Comparison of ENCODE assay signal across 18 cellular contexts in the genomic region with DNA sequence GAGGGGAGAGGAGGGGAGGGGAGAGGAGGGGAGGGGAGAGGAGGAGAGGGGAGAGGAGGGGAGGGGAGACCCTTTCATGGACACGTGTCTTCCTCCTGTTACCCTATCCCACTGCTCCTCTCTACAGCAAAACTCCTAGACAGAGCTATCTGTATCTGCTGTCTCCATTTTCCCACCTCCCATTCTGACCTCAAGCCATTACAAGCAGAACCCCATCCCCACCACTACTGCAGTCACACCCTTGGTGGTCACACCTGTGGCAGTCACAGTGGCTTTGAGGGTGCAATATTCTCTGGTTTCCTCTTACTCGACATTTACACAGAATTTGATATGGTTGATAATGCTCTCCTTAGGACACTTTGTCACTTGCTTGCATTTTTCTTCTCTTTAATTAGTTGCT. TPM values are rescaled to one million over a fixed set of nuclear protein-coding genes. Genes with fewer than 3 reads are reported as not detected.
DNase-seq lines count a peak whose midpoint lies in the region; ATAC-seq and TF ChIP-seq lines count a peak whose summit lies in the region.
"Had no signal": no experiment of that assay in that cellular context is flagged by ENCODE, and none has a peak within 500 bp of the region (broad histone marks: within the 10 kb centered on the region; RNA-seq: fewer than 3 reads in every experiment).

No MANE protein-coding gene starts in this region.

- H3K9me3 Mint-ChIP-seq in CD4-positive, CD25-positive, alpha-beta regulatory T cell = peaks cover 0 to 2% (median 0%) of the 10 kb centered on the region in 7 donors
- H3K9me3 Mint-ChIP-seq in WTC11 = no peaks in the 10 kb centered on the region
- no peaks in the 10 kb centered on the region for H3K9me3 Mint-ChIP-seq in naive thymus-derived CD4-positive, alpha-beta T cell

- intact Hi-C loops in naive thymus-derived CD4-positive, alpha-beta T cell (cut with micrococcal nuclease) = loop anchor here in 1 of 2 donors (10.0 kb wide), 1 partner anchor 462 kb away; a partner anchor contains a TSS
- intact Hi-C loops in OCI-LY7 (cut with micrococcal nuclease; ENCODE audit: unreplicated experiment) = no loop called here

- H3K4me3 Mint-ChIP-seq in CD4-positive, CD25-positive, alpha-beta regulatory T cell = peak overlapping the region in 3 of 4 donors; percentile 10 to 60 (median 11)
- H3K4me3 Mint-ChIP-seq in WTC11 = no peak overlapping the region
- H3K4me3 Mint-ChIP-seq in naive thymus-derived CD4-positive, alpha-beta T cell = peak overlapping the region in 5 of 10 donors; percentile 37 to 68 (median 52)

- H3K4me1 ChIP-seq in CD4-positive, CD25-positive, alpha-beta regulatory T cell (ENCODE audit: control insufficient read depth, insufficient read depth, low read length, poor library complexity, severe bottlenecking) = peaks cover 46% of the 10 kb centered on the region
- peaks cover 77% of the 10 kb centered on the region for H3K4me1 ChIP-seq in DND-41 (ENCODE audit: insufficient read depth, low read length)
- peaks cover 35 to 43% of the 10 kb centered on the region in 2 donors for H3K4me1 ChIP-seq in naive thymus-derived CD4-positive, alpha-beta T cell (ENCODE audit: control insufficient read depth in 2 of 2, insufficient read depth in 2 of 2, low read length in 2 of 2)
- peaks cover 35% of the 10 kb centered on the region for H3K4me1 ChIP-seq in OCI-LY7 (ENCODE audit: insufficient read depth, low read length, poor library complexity, severe bottlenecking)

- H3K9me3 ChIP-seq in CD4-positive, CD25-positive, alpha-beta regulatory T cell (ENCODE audit: control insufficient read depth in 2 of 2, low read length in 2 of 2) = no peaks in the 10 kb centered on the region
- H3K9me3 ChIP-seq in DND-41 (ENCODE audit: insufficient read depth, low read length, severe bottlenecking) = no peaks in the 10 kb centered on the region
- H3K9me3 ChIP-seq in naive thymus-derived CD4-positive, alpha-beta T cell (ENCODE audit: control insufficient read depth in 2 of 3, low read length in 3 of 3) = no peaks in the 10 kb centered on the region
- no peaks in the 10 kb centered on the region for H3K9me3 ChIP-seq in OCI-LY7 (ENCODE audit: low read length)
- H3K9me3 ChIP-seq: body of pancreas, gastroesophageal sphincter, left lung, suprapubic skin had no signal

- BruUV-seq in OCI-LY7 (replicated peaks; lab: Mats Ljungman, UMichigan) = no TSS peak

- peak overlapping the region; percentile 71 for H3K4me2 ChIP-seq in DND-41 (ENCODE audit: insufficient read depth, low read length)
- no peak overlapping the region for H3K4me2 ChIP-seq in OCI-LY7 (ENCODE audit: low read length)

- H2AFZ ChIP-seq in DND-41 (ENCODE audit: low read depth, low read length) (peak overlapping the region; percentile 21), OCI-LY7 (ENCODE audit: low read length) (no peak overlapping the region)

- H3K27me3 ChIP-seq in CD4-positive, CD25-positive, alpha-beta regulatory T cell (ENCODE audit: control insufficient read depth, insufficient read depth, low read length) = no peaks in the 10 kb centered on the region
- H3K27me3 ChIP-seq in DND-41 (ENCODE audit: insufficient read depth, low read length, poor library complexity) = no peaks in the 10 kb centered on the region
- H3K27me3 ChIP-seq in naive thymus-derived CD4-positive, alpha-beta T cell (ENCODE audit: control insufficient read depth in 2 of 2, insufficient read depth in 2 of 2, low read length in 2 of 2) = no peaks in the 10 kb centered on the region
- H3K27me3 ChIP-seq: body of pancreas, gastroesophageal sphincter, left lung, suprapubic skin had no signal

- no peaks in the 10 kb centered on the region for H3K27me3 Mint-ChIP-seq in CD4-positive, CD25-positive, alpha-beta regulatory T cell
- no peaks in the 10 kb centered on the region for H3K27me3 Mint-ChIP-seq in WTC11 (ENCODE audit: low read depth)
- H3K27me3 Mint-ChIP-seq in naive thymus-derived CD4-positive, alpha-beta T cell = no peaks in the 10 kb centered on the region

- no peaks in the 10 kb centered on the region for H3K9me2 ChIP-seq in OCI-LY7 (ENCODE audit: insufficient read depth, low read length)

- POLR2A ChIA-PET in WTC11 (lab: Charles Lee) (interaction anchor here (1.4 kb wide), 1 partner anchor 8 kb away, joined by 5 read pairs; no protein-coding TSS in a partner anchor), OCI-LY7 (lab: Charles Lee) (no interaction called here)
- POLR2A ChIA-PET in naive thymus-derived CD4-positive, alpha-beta T cell (lab: Charles Lee) = interaction anchor here (0.7 to 5.4 kb wide), 3 partner anchors 9 to 65 kb away, joined by 3 to 64 read pairs (median 3); no protein-coding TSS in a partner anchor

- peak overlapping the region; percentile 32 for H3K4me3 ChIP-seq in CD4-positive, CD25-positive, alpha-beta regulatory T cell (ENCODE audit: low read depth, low read length)
- peak overlapping the region in 1 of 2 experiments; percentile 47; a peak in 1 of 4 replicates for H3K4me3 ChIP-seq in DND-41 (ENCODE audit: low read depth in 1 of 2, low read length in 2 of 2)
- no peak overlapping the region for H3K4me3 ChIP-seq in naive thymus-derived CD4-positive, alpha-beta T cell (ENCODE audit: low read length)
- no peak overlapping the region for H3K4me3 ChIP-seq in OCI-LY7 (ENCODE audit: low read depth, low read length, poor library complexity, severe bottlenecking)
- H3K4me3 ChIP-seq: body of pancreas, gastroesophageal sphincter, left lung, suprapubic skin had no signal

- no peak overlapping the region for H3K27ac ChIP-seq in CD4-positive, CD25-positive, alpha-beta regulatory T cell (ENCODE audit: insufficient read depth, low read length, poor library complexity, severe bottlenecking)
- H3K27ac ChIP-seq in DND-41 (ENCODE audit: low read length) (peak overlapping the region; percentile 71), OCI-LY7 (ENCODE audit: low read depth, low read length, poor library complexity, severe bottlenecking) (no peak overlapping the region)
- no peak overlapping the region for H3K27ac ChIP-seq in naive thymus-derived CD4-positive, alpha-beta T cell (ENCODE audit: low read depth, low read length)
- H3K27ac ChIP-seq: body of pancreas, epithelial cell of prostate, gastroesophageal sphincter, left lung, suprapubic skin had no signal

- H4K20me1 ChIP-seq in DND-41 (ENCODE audit: insufficient read depth, low read length) = no peaks in the 10 kb centered on the region
- H4K20me1 ChIP-seq in OCI-LY7 (ENCODE audit: insufficient read depth, low read length) = no peaks in the 10 kb centered on the region

- H3K9ac ChIP-seq in DND-41 (ENCODE audit: low read depth, low read length) = peak overlapping the region; percentile 28

- H3K4me1 Mint-ChIP-seq in CD4-positive, CD25-positive, alpha-beta regulatory T cell = peaks cover 10 to 44% (median 23%) of the 10 kb centered on the region in 4 donors
- peaks cover 16% of the 10 kb centered on the region for H3K4me1 Mint-ChIP-seq in WTC11
- H3K4me1 Mint-ChIP-seq in naive thymus-derived CD4-positive, alpha-beta T cell = peaks cover 15 to 52% (median 31%) of the 10 kb centered on the region in 7 donors

- no peak for ATAC-seq in CD4-positive, CD25-positive, alpha-beta regulatory T cell (ENCODE audit: low read depth in 2 of 2)
- ATAC-seq in DND-41 (ENCODE audit: insufficient read depth, low read depth) (peak; percentile 63), WTC11 (no peak; the same call in 1 of the 2 replicates)
- no peak for ATAC-seq in naive thymus-derived CD4-positive, alpha-beta T cell
- ATAC-seq: body of pancreas, gastroesophageal sphincter, left lung, sciatic nerve had no signal

- peaks cover 17% of the 10 kb centered on the region for H3K79me2 ChIP-seq in DND-41 (ENCODE audit: insufficient read depth, low read length)
- no peaks in the 10 kb centered on the region for H3K79me2 ChIP-seq in OCI-LY7 (ENCODE audit: insufficient read depth, low read depth, low read length)

- peak overlapping the region; percentile 11 to 72 (median 68) for H3K27ac Mint-ChIP-seq in CD4-positive, CD25-positive, alpha-beta regulatory T cell
- H3K27ac Mint-ChIP-seq in WTC11 = peak overlapping the region; percentile 1; the same call in 1 of the 2 replicates
- H3K27ac Mint-ChIP-seq in naive thymus-derived CD4-positive, alpha-beta T cell = peak overlapping the region; percentile 21 to 86 (median 59)

- TF ChIP-seq CTCF in DND-41 (IDR thresholded peaks at IDR 0.05; ENCODE audit: borderline replicate concordance, extremely low read depth, low read length, poor library complexity, severe bottlenecking) = no peak
- no peak for TF ChIP-seq CTCF in WTC11 (IDR thresholded peaks at IDR 0.05)
- no peak for TF ChIP-seq CTCF in OCI-LY7 (conservative IDR thresholded peaks at IDR 0.05; ENCODE audit: low read length)

- DNase-seq in CD4-positive, CD25-positive, alpha-beta regulatory T cell = peak in 1 of 3 donors; percentile 72
- DNase-seq in DND-41 = peak; percentile 83
- DNase-seq in WTC11 (ENCODE audit: low spot score) = no peak
- DNase-seq in naive thymus-derived CD4-positive, alpha-beta T cell = no peak
- no peak for DNase-seq in T1000 (lab: John Stamatoyannopoulos, UW)
- no peak for DNase-seq in mucosa of gallbladder (ENCODE audit: low spot score)
- DNase-seq in OCI-LY7 (ENCODE audit: low spot score) = no peak
- DNase-seq: activated naive CD4-positive, alpha-beta T cell; body of pancreas; cortex of kidney; left lung; NCI-H2081 treated with DMSO at 0.1 percent for 48 hours; NCI-H748 treated with DMSO at 0.1 percent for 48 hours; stimulated activated CD4-positive, alpha-beta T cell treated with anti-CD3 and anti-CD28 coated beads, Interleukin-1b, Interleukin-23, amount 100 ng/mL, for 48 hours had no signal

- CTCF ChIA-PET in WTC11 (lab: Charles Lee) (no interaction called here), OCI-LY7 (lab: Charles Lee; ENCODE audit: unreplicated experiment) (no interaction called here)
- CTCF ChIA-PET in naive thymus-derived CD4-positive, alpha-beta T cell (lab: Charles Lee) = no interaction called here

- peaks cover 10% of the 10 kb centered on the region for H3K36me3 Mint-ChIP-seq in CD4-positive, CD25-positive, alpha-beta regulatory T cell
- no peaks in the 10 kb centered on the region for H3K36me3 Mint-ChIP-seq in WTC11
- peaks cover 0 to 17% (median 0%) of the 10 kb centered on the region in 5 donors for H3K36me3 Mint-ChIP-seq in naive thymus-derived CD4-positive, alpha-beta T cell

- H3K36me3 ChIP-seq in CD4-positive, CD25-positive, alpha-beta regulatory T cell (ENCODE audit: control insufficient read depth, insufficient read depth, low read length) = peaks cover 6% of the 10 kb centered on the region
- H3K36me3 ChIP-seq in DND-41 (ENCODE audit: insufficient read depth, low read length) (no peaks in the 10 kb centered on the region), OCI-LY7 (ENCODE audit: insufficient read depth, low read length) (no peaks in the 10 kb centered on the region)
- H3K36me3 ChIP-seq in naive thymus-derived CD4-positive, alpha-beta T cell (ENCODE audit: control insufficient read depth in 2 of 3, insufficient read depth in 3 of 3, low read length in 3 of 3) = no peaks in the 10 kb centered on the region
- H3K36me3 ChIP-seq: suprapubic skin had no signal

RNA-seq across cellular contexts. Expression of a gene that starts 36.1 kb away (rescaled TPM):
- 21.8 TPM for total RNA-seq in CD4-positive, CD25-positive, alpha-beta regulatory T cell
- polyA plus RNA-seq in CD4-positive, CD25-positive, alpha-beta regulatory T cell = 10 to 100 TPM; 24.3 to 32.5 (median 27.3) TPM
- total RNA-seq in WTC11 (2021) (6.6 to 9.4 TPM (median 9.1 TPM) in 3 replicates), mucosa of gallbladder (18.3 TPM), OCI-LY7 (2022) (7.2 and 7.3 TPM in 2 replicates)
- 10 to 100 TPM in 3 of 5 experiments, 1 to 10 TPM in 2; 7.6 to 17.8 (median 10.1) TPM for total RNA-seq in naive thymus-derived CD4-positive, alpha-beta T cell
- polyA plus RNA-seq in naive thymus-derived CD4-positive, alpha-beta T cell = 10 to 100 TPM; 14.6 to 19.7 TPM
- total RNA-seq in OCI-LY7 (2014; rRNA removed; shearing (Covaris generic)) = 4.4 and 9.0 TPM in 2 replicates

Comparison
In these comparisons a context has a peak if more than half of its experiments do, and no peak if none do; other contexts are left out.
1. H3K27ac Mint-ChIP-seq: peak in every context shown above with its lines; median percentile 68 in CD4-positive, CD25-positive, alpha-beta regulatory T cell; 59 in naive thymus-derived CD4-positive, alpha-beta T cell; 1 in WTC11.